ENCODE assay signal across 10 cellular contexts in genomic region chr4:164700471-164700870, GRCh38. TPM values are rescaled to one million over a fixed set of nuclear protein-coding genes. Genes with fewer than 3 reads are reported as not detected.
DNase-seq lines count a peak whose midpoint lies in the region; ATAC-seq and TF ChIP-seq lines count a peak whose summit lies in the region.
"Had no signal": no experiment of that assay in that cellular context is flagged by ENCODE, and none has a peak within 500 bp of the region (broad histone marks: within the 10 kb centered on the region; RNA-seq: fewer than 3 reads in every experiment).

No MANE protein-coding gene starts in this region.

- no peak overlapping the region for H3K4me2 ChIP-seq in H9 (ENCODE audit: insufficient read depth, insufficient read length, low read length)

- no peak for ATAC-seq in GM18909 (IDR thresholded peaks at IDR 0.05; ENCODE audit: poor library complexity, unreplicated experiment)
- ATAC-seq: gastroesophageal sphincter had no signal

- H3K56ac ChIP-seq in H9 (ENCODE audit: insufficient read length, low read depth, low read length), result no peak overlapping the region

- no peak overlapping the region for H2AK5ac ChIP-seq in H9 (ENCODE audit: insufficient read length, low read length)

- H2BK20ac ChIP-seq in H9 (ENCODE audit: low read depth, low read length, poor library complexity, severe bottlenecking), result no peak overlapping the region

- H4K5ac ChIP-seq in H9 (ENCODE audit: insufficient read length, low read depth, low read length), result peak overlapping the region; percentile 15

- DNase-seq in ELF-1 (ENCODE audit: low read depth, low spot score) (peak; percentile 72), H9 (peak; percentile 75), SJCRH30 (peak; percentile 16 to 60), left kidney (ENCODE audit: low read depth, low spot score) (peak; percentile 40), putamen (ENCODE audit: low spot score) (no peak), ovary (no peak)

- TF ChIP-seq EP300 in ovary (IDR thresholded peaks at IDR 0.05), result no peak

- H3K4me1 ChIP-seq in H9 (ENCODE audit: insufficient read depth, low read length) (no peaks in the 10 kb centered on the region), SJCRH30 (no peaks in the 10 kb centered on the region), ovary (ENCODE audit: insufficient read depth) (no peaks in the 10 kb centered on the region)
- H3K4me1 ChIP-seq: gastroesophageal sphincter, vagina had no signal

- no peaks in the 10 kb centered on the region for H3K9me3 ChIP-seq in H9 (ENCODE audit: control insufficient read depth, low read depth, low read length)
- no peaks in the 10 kb centered on the region for H3K9me3 ChIP-seq in SJCRH30 (replicated peaks)
- H3K9me3 ChIP-seq in ovary, result no peaks in the 10 kb centered on the region
- H3K9me3 ChIP-seq: gastroesophageal sphincter, vagina had no signal

- H3K36me3 ChIP-seq in SJCRH30, result no peaks in the 10 kb centered on the region
- no peaks in the 10 kb centered on the region for H3K36me3 ChIP-seq in ovary
- H3K36me3 ChIP-seq: gastroesophageal sphincter, vagina had no signal

- H3K4me1 Mint-ChIP-seq in H9, result peaks cover 0 to 3% of the 10 kb centered on the region in 2 experiments; a peak in 1 of 4 replicates

- H3K23ac ChIP-seq in H9 (ENCODE audit: insufficient read length, low read depth, low read length), result no peak overlapping the region

- H3K14ac ChIP-seq in H9 (ENCODE audit: insufficient read depth, low read length), result no peak overlapping the region

- H3K4me3 Mint-ChIP-seq in H9, result no peak overlapping the region

- no peak overlapping the region for H2BK5ac ChIP-seq in H9 (ENCODE audit: insufficient read length, low read length)

- no peak overlapping the region for H2BK120ac ChIP-seq in H9 (ENCODE audit: low read depth, low read length, poor library complexity, severe bottlenecking)

- H3K9me3 Mint-ChIP-seq in H9, result no peaks in the 10 kb centered on the region; a peak in 1 of 5 replicates

- no peaks in the 10 kb centered on the region for H3K23me2 ChIP-seq in H9 (ENCODE audit: insufficient read length, low read depth, low read length, poor library complexity, severe bottlenecking)

- no peak overlapping the region for H3K4ac ChIP-seq in H9 (ENCODE audit: low read depth, low read length)

- H3K36me3 Mint-ChIP-seq in H9 (ENCODE audit: insufficient read depth in 1 of 3, low read depth in 3 of 3), result 0 out of 7 replicates have a peak, but pooled peaks cover 0 to 2% (median 0%) of the 10 kb centered on the region in 3 experiments

- no peak overlapping the region for H4K91ac ChIP-seq in H9 (ENCODE audit: insufficient read length, low read depth, low read length)

- no peak overlapping the region for H3K27ac ChIP-seq in H9 (ENCODE audit: insufficient read length, low read depth, low read length)
- no peak overlapping the region for H3K27ac ChIP-seq in SJCRH30
- H3K27ac ChIP-seq in ovary, result no peak overlapping the region
- H3K27ac ChIP-seq: gastroesophageal sphincter, skin epidermis, vagina had no signal

- intact Hi-C loops in ovary (cut with DNase I), result no loop called here

- H3K27me3 ChIP-seq in H9 (ENCODE audit: insufficient read depth, low read length), result no peaks in the 10 kb centered on the region
- H3K27me3 ChIP-seq in SJCRH30, result no peaks in the 10 kb centered on the region
- H3K27me3 ChIP-seq in ovary, result no peaks in the 10 kb centered on the region
- H3K27me3 ChIP-seq: gastroesophageal sphincter, vagina had no signal

- no peaks in the 10 kb centered on the region for H4K20me1 ChIP-seq in H9 (ENCODE audit: control insufficient read depth, insufficient read depth, insufficient read length)

- no peaks in the 10 kb centered on the region for H3K79me2 ChIP-seq in H9 (ENCODE audit: insufficient read depth, low read length)

- H2BK15ac ChIP-seq in H9 (ENCODE audit: low read depth, low read length), result no peak overlapping the region

- H3K27me3 Mint-ChIP-seq in H9 (ENCODE audit: low read depth), result no peaks in the 10 kb centered on the region

- TF ChIP-seq CTCF in H9 (conservative IDR thresholded peaks at IDR 0.05) (peak; percentile 78), ovary (IDR thresholded peaks at IDR 0.05) (no peak)

- no CpG with 5 or more reads among the region's 10 CpGs for WGBS in H9 (ENCODE audit: extremely low coverage, insufficient read length, low lambda C conversion rate)
- WGBS in ovary, 3 donors, result 67 to 75% (median 74%) methylated on average over 10 of the region's 10 CpGs

- no peak overlapping the region; a peak in 1 of 7 replicates for H3K27ac Mint-ChIP-seq in H9

- TF ChIP-seq POLR2A in ovary (IDR thresholded peaks at IDR 0.05), result no peak

- H2BK12ac ChIP-seq in H9 (ENCODE audit: insufficient read length, low read depth, low read length), result no peak overlapping the region

- H3K9ac ChIP-seq in H9 (ENCODE audit: extremely low read depth, insufficient read length, low read length), result no peak overlapping the region

- no peak overlapping the region for H3T11ph ChIP-seq in H9 (ENCODE audit: low read length)

- H3K79me1 ChIP-seq in H9 (ENCODE audit: insufficient read depth, low read depth, low read length, poor library complexity, severe bottlenecking), result no peaks in the 10 kb centered on the region

- H4K8ac ChIP-seq in H9 (replicated peaks; ENCODE audit: insufficient read length, low read depth, low read length), result no peak overlapping the region

- H3K4me3 ChIP-seq in SJCRH30, result no peak overlapping the region
- H3K4me3 ChIP-seq in ovary, result no peak overlapping the region
- H3K4me3 ChIP-seq: gastroesophageal sphincter, skin epidermis, vagina had no signal

- peak overlapping the region; percentile 23 for H3K18ac ChIP-seq in H9 (ENCODE audit: insufficient read length, low read depth, low read length)

- no peak overlapping the region for H2AFZ ChIP-seq in H9 (ENCODE audit: low read length)

RNA-seq across cellular contexts. Expression of gene SMIM31, which starts 53.5 kb away (rescaled TPM):
- total RNA-seq in H9 (2021) (not detected in 2 replicates), ovary (under 1 TPM in 1 of 7 donors, not detected in 6; 0.12 TPM)
- not detected in 2 replicates for total RNA-seq in SJCRH30 (2014; rRNA removed; shearing (Covaris generic))
- not detected for polyA plus RNA-seq in ovary
- total RNA-seq: vagina had no signal

Comparison
In these comparisons a context has a peak if more than half of its experiments do, and no peak if none do; other contexts are left out.
1. DNase-seq: peak in ELF-1 (single experiment), H9 (single experiment), SJCRH30 (2 of 2) and left kidney (single experiment); none in putamen (single experiment) and ovary (0 of 5).